In genomic region chr17:48629411-48629759, GRCh38 we compare ENCODE assay signal across 16 cellular contexts. TPM values are rescaled to one million over a fixed set of nuclear protein-coding genes. Genes with fewer than 3 reads are reported as not detected.
DNase-seq lines count a peak whose midpoint lies in the region; TF ChIP-seq lines count a peak whose summit lies in the region.
"Had no signal": no experiment of that assay in that cellular context is flagged by ENCODE, and none has a peak within 500 bp of the region (broad histone marks: within the 10 kb centered on the region; RNA-seq: fewer than 3 reads in every experiment).

No MANE protein-coding gene starts in this region.

- TF ChIP-seq CTCF in endodermal cell (conservative IDR thresholded peaks at IDR 0.05) (no peak), nephron (IDR thresholded peaks at IDR 0.05; ENCODE audit: unreplicated experiment in 3 of 3) (no peak), type B pancreatic cell (conservative IDR thresholded peaks at IDR 0.05) (no peak)

- H3K4me3 ChIP-seq in endodermal cell (ENCODE audit: low read length): no peak overlapping the region

- peaks cover 100% of the 10 kb centered on the region for H3K27me3 ChIP-seq in endodermal cell (ENCODE audit: control insufficient read depth, insufficient read depth, low read length, poor library complexity, severe bottlenecking)

- H3K4me1 Mint-ChIP-seq in endodermal cell (peaks cover 1% of the 10 kb centered on the region), nephron (peaks cover 29% of the 10 kb centered on the region), type B pancreatic cell (ENCODE audit: unreplicated experiment) (peaks cover 9% of the 10 kb centered on the region)

- no peak overlapping the region for H3K27ac ChIP-seq in endodermal cell (ENCODE audit: low read depth, low read length)

- no peaks in the 10 kb centered on the region for H3K4me1 ChIP-seq in endodermal cell (ENCODE audit: control insufficient read depth, insufficient read depth, low read length)

- H3K9me3 Mint-ChIP-seq in endodermal cell (peaks cover under 1% of the 10 kb centered on the region), nephron (peaks cover 3% of the 10 kb centered on the region), type B pancreatic cell (no peaks in the 10 kb centered on the region)

- no peaks in the 10 kb centered on the region for H3K36me3 ChIP-seq in endodermal cell (ENCODE audit: control insufficient read depth, insufficient read depth, low read length)

- no peak overlapping the region for H3K9ac ChIP-seq in endodermal cell (ENCODE audit: extremely low read depth, low read length, poor library complexity, severe bottlenecking)

- H3K27me3 Mint-ChIP-seq in endodermal cell (ENCODE audit: insufficient read depth) (peaks cover 99% of the 10 kb centered on the region), nephron (ENCODE audit: low read depth) (peaks cover 100% of the 10 kb centered on the region), type B pancreatic cell (peaks cover 98% of the 10 kb centered on the region)

- H3K27ac Mint-ChIP-seq in endodermal cell: no peak overlapping the region
- no peak overlapping the region for H3K27ac Mint-ChIP-seq in nephron
- H3K27ac Mint-ChIP-seq in type B pancreatic cell: no peak overlapping the region

- H3K36me3 Mint-ChIP-seq in endodermal cell (ENCODE audit: low read depth): no peaks in the 10 kb centered on the region
- no peaks in the 10 kb centered on the region for H3K36me3 Mint-ChIP-seq in nephron (ENCODE audit: low read depth)
- no peaks in the 10 kb centered on the region for H3K36me3 Mint-ChIP-seq in type B pancreatic cell

- peaks cover 2% of the 10 kb centered on the region for H3K9me3 ChIP-seq in endodermal cell (ENCODE audit: control insufficient read depth, low read length)

- 17 to 18% methylated on average over 1 to 5 of the region's 5 CpGs for WGBS in endodermal cell (ENCODE audit: insufficient coverage in 1 of 2, insufficient read length in 1 of 2), 2 experiments

- H3K4me3 Mint-ChIP-seq in endodermal cell (no peak overlapping the region), nephron (peak overlapping the region; percentile 27 to 75 (median 70)), type B pancreatic cell (peak overlapping the region; percentile 8)

- peak; percentile 13 for DNase-seq in activated T-cell treated with anti-CD3 and anti-CD28 coated beads, Interleukin-2, amount 50 U/mL, for 1 hour
- DNase-seq in activated T-cell treated with anti-CD3 and anti-CD28 coated beads for 4 hours (no peak), endodermal cell (peak; percentile 48), type B pancreatic cell (ENCODE audit: extremely low spot score, unreplicated experiment) (no peak), NCI-H1694 treated with DMSO at 0.1 percent for 48 hours (lab: John Stamatoyannopoulos, UW) (no peak), iPS-NIHi11 (ENCODE audit: low spot score) (no peak)
- DNase-seq in NK-92 treated with Interleukin-12 subunit alpha and Interleukin-12 subunit beta, amount 100 ng/mL, for 24 hours (lab: John Stamatoyannopoulos, UW): no peak
- DNase-seq: 8988T, COR-L47, GF-D8, HCEC 1CT, NCI-H1105, NCI-H748 treated with DMSO at 0.1 percent for 48 hours, Right ventricle myocardium superior had no signal

RNA-seq across cellular contexts. Expression of gene HOXB9, which starts 3.2 kb away (rescaled TPM):
- total RNA-seq in endodermal cell: not detected
- 45.1 TPM for polyA plus RNA-seq in endodermal cell (2013, experiment 1 of 2)
- polyA plus RNA-seq in endodermal cell (2013, experiment 2 of 2): 30.1 TPM
- total RNA-seq in type B pancreatic cell (ENCODE audit: low replicate concordance): 1.6 and 9.4 TPM in 2 replicates
- total RNA-seq: OCI-LY7, Right ventricle myocardium superior had no signal

RNA-seq across cellular contexts. Expression of gene HOXB8, which starts 14.3 kb away (rescaled TPM):
- total RNA-seq in endodermal cell (not detected), type B pancreatic cell (ENCODE audit: low replicate concordance) (16.0 and 17.1 TPM in 2 replicates)
- polyA plus RNA-seq in endodermal cell (2013, experiment 1 of 2): 10.3 TPM
- 7.2 TPM for polyA plus RNA-seq in endodermal cell (2013, experiment 2 of 2)
- total RNA-seq: OCI-LY7, Right ventricle myocardium superior had no signal

RNA-seq across cellular contexts. Expression of gene HOXB7, which starts 18.6 kb away (rescaled TPM):
- not detected for total RNA-seq in endodermal cell
- polyA plus RNA-seq in endodermal cell (2013, experiment 1 of 2): 5.6 TPM
- polyA plus RNA-seq in endodermal cell (2013, experiment 2 of 2): 6.0 TPM
- 9.8 and 11.7 TPM in 2 replicates for total RNA-seq in type B pancreatic cell (ENCODE audit: low replicate concordance)

RNA-seq across cellular contexts. Expression of gene HOXB6, which starts 24.6 kb away (rescaled TPM):
- total RNA-seq in endodermal cell: not detected
- 14.4 TPM for polyA plus RNA-seq in endodermal cell (2013, experiment 1 of 2)
- 10.0 TPM for polyA plus RNA-seq in endodermal cell (2013, experiment 2 of 2)
- total RNA-seq in type B pancreatic cell (ENCODE audit: low replicate concordance): 17.6 and 20.3 TPM in 2 replicates
- total RNA-seq: OCI-LY7 had no signal

RNA-seq across cellular contexts. Expression of gene HOXB5, which starts 35.8 kb away (rescaled TPM):
- total RNA-seq in endodermal cell: not detected
- polyA plus RNA-seq in endodermal cell (2013, experiment 1 of 2): 5.3 TPM
- 2.5 TPM for polyA plus RNA-seq in endodermal cell (2013, experiment 2 of 2)
- 10.1 and 20.8 TPM in 2 replicates for total RNA-seq in type B pancreatic cell (ENCODE audit: low replicate concordance)
- total RNA-seq: OCI-LY7 had no signal

Comparison
In these comparisons a context has a peak if more than half of its experiments do, and no peak if none do; other contexts are left out.
1. DNase-seq: peak in activated T-cell treated with anti-CD3 and anti-CD28 coated beads, Interleukin-2, amount 50 U/mL, for 1 hour (single experiment) and endodermal cell (single experiment); none in activated T-cell treated with anti-CD3 and anti-CD28 coated beads for 4 hours (single experiment), type B pancreatic cell (single experiment), NK-92 treated with Interleukin-12 subunit alpha and Interleukin-12 subunit beta, amount 100 ng/mL, for 24 hours (single experiment), NCI-H1694 treated with DMSO at 0.1 percent for 48 hours (single experiment) and iPS-NIHi11 (single experiment).
2. RNA of gene HOXB8, which starts 14.3 kb away (total RNA-seq): 16.0 to 17.1 TPM in type B pancreatic cell; not detected in endodermal cell; every median in the first group is over 10 times any median in the second.